Comparison of ENCODE assay signal across 1 cellular context in the genomic region with DNA sequence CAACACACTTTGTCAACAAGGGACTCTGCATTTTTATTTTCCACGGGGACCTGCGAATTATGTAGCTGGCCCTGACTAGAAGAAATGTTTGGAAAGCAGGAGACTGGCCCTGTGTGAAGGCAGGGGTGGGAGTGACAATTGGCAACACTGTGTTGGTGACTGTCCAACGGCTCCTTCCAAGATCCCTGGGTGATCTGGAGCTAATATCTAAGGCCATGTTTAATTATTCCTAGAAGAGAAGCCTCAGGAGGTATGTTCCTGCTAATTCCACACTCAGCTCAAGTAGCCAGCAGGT.
TF ChIP-seq lines count a peak whose summit lies in the region.

No MANE protein-coding gene starts in this region.

TF ChIP-seq in GM23338, 12 proteins besides CTCF, POLR2A, EP300 and RAD21 (continued from another document):
- TF ChIP-seq, protein P1, sequence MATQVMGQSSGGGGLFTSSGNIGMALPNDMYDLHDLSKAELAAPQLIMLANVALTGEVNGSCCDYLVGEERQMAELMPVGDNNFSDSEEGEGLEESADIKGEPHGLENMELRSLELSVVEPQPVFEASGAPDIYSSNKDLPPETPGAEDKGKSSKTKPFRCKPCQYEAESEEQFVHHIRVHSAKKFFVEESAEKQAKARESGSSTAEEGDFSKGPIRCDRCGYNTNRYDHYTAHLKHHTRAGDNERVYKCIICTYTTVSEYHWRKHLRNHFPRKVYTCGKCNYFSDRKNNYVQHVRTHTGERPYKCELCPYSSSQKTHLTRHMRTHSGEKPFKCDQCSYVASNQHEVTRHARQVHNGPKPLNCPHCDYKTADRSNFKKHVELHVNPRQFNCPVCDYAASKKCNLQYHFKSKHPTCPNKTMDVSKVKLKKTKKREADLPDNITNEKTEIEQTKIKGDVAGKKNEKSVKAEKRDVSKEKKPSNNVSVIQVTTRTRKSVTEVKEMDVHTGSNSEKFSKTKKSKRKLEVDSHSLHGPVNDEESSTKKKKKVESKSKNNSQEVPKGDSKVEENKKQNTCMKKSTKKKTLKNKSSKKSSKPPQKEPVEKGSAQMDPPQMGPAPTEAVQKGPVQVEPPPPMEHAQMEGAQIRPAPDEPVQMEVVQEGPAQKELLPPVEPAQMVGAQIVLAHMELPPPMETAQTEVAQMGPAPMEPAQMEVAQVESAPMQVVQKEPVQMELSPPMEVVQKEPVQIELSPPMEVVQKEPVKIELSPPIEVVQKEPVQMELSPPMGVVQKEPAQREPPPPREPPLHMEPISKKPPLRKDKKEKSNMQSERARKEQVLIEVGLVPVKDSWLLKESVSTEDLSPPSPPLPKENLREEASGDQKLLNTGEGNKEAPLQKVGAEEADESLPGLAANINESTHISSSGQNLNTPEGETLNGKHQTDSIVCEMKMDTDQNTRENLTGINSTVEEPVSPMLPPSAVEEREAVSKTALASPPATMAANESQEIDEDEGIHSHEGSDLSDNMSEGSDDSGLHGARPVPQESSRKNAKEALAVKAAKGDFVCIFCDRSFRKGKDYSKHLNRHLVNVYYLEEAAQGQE (IDR thresholded peaks at IDR 0.05; ENCODE audit: unreplicated experiment): no peak
- TF ChIP-seq ZNF331 (CRISPR knock-in tag; IDR thresholded peaks at IDR 0.05; ENCODE audit: low read depth): no peak
- TF ChIP-seq, protein P2, sequence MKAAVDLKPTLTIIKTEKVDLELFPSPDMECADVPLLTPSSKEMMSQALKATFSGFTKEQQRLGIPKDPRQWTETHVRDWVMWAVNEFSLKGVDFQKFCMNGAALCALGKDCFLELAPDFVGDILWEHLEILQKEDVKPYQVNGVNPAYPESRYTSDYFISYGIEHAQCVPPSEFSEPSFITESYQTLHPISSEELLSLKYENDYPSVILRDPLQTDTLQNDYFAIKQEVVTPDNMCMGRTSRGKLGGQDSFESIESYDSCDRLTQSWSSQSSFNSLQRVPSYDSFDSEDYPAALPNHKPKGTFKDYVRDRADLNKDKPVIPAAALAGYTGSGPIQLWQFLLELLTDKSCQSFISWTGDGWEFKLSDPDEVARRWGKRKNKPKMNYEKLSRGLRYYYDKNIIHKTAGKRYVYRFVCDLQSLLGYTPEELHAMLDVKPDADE (IDR thresholded peaks at IDR 0.05): no peak
- TF ChIP-seq STAT1 (IDR thresholded peaks at IDR 0.05; ENCODE audit: unreplicated experiment): no peak
- no peak for TF ChIP-seq NANOG (IDR thresholded peaks at IDR 0.05; ENCODE audit: borderline replicate concordance)
- TF ChIP-seq ZNF114 (CRISPR knock-in tag; IDR thresholded peaks at IDR 0.05): no peak
